Comparison of ENCODE assay signal across 8 cellular contexts in genomic region chr4:183658362-183659028, GRCh38. TPM values are rescaled to one million over a fixed set of nuclear protein-coding genes. Genes with fewer than 3 reads are reported as not detected.
DNase-seq lines count a peak whose midpoint lies in the region; ATAC-seq and TF ChIP-seq lines count a peak whose summit lies in the region.

No MANE protein-coding gene starts in this region.

- H3K27me3 Mint-ChIP-seq in CD8-positive, alpha-beta memory T cell, result no peaks in the 10 kb centered on the region
- no peaks in the 10 kb centered on the region for H3K27me3 Mint-ChIP-seq in activated T-helper 1 cell treated with anti-CD3 and anti-CD28 coated beads, Interleukin-12 subunit alpha, Interleukin-12 subunit beta, Interleukin-2, Interleukin-4 antibody, amounts not matched to agents 30 ng/mL and 10 ng/mL and 1 ng/mL, durations not matched to agents 14 hours and 24 hours and 36 hours (ENCODE audit: insufficient read depth)

- peaks cover 34 to 54% (median 52%) of the 10 kb centered on the region in 3 donors for H3K4me1 Mint-ChIP-seq in CD8-positive, alpha-beta memory T cell
- H3K4me1 Mint-ChIP-seq in activated T-helper 1 cell treated with anti-CD3 and anti-CD28 coated beads, Interleukin-12 subunit alpha, Interleukin-12 subunit beta, Interleukin-2, Interleukin-4 antibody, amounts not matched to agents 30 ng/mL and 10 ng/mL and 1 ng/mL, durations not matched to agents 14 hours and 24 hours and 36 hours (ENCODE audit: low read depth), result peaks cover 32% of the 10 kb centered on the region

- no peak for TF ChIP-seq EP300 in ovary (IDR thresholded peaks at IDR 0.05)

- peaks cover 30% of the 10 kb centered on the region for H3K4me1 ChIP-seq in CD8-positive, alpha-beta memory T cell (ENCODE audit: insufficient read depth, low read length)
- H3K4me1 ChIP-seq in ovary (ENCODE audit: insufficient read depth), result peaks cover 3% of the 10 kb centered on the region

- no peak for TF ChIP-seq POLR2A in ovary (IDR thresholded peaks at IDR 0.05)

- no peaks in the 10 kb centered on the region for H3K9me3 Mint-ChIP-seq in CD8-positive, alpha-beta memory T cell
- no peaks in the 10 kb centered on the region for H3K9me3 Mint-ChIP-seq in activated T-helper 1 cell treated with anti-CD3 and anti-CD28 coated beads, Interleukin-12 subunit alpha, Interleukin-12 subunit beta, Interleukin-2, Interleukin-4 antibody, amounts not matched to agents 30 ng/mL and 10 ng/mL and 1 ng/mL, durations not matched to agents 14 hours and 24 hours and 36 hours

- no peaks in the 10 kb centered on the region for H3K27me3 ChIP-seq in CD8-positive, alpha-beta memory T cell (ENCODE audit: insufficient read depth, low read length, poor library complexity, severe bottlenecking)
- no peaks in the 10 kb centered on the region for H3K27me3 ChIP-seq in ovary

- H3K36me3 ChIP-seq in CD8-positive, alpha-beta memory T cell (ENCODE audit: insufficient read depth, low read length), result peaks cover 4% of the 10 kb centered on the region
- H3K36me3 ChIP-seq in ovary, result no peaks in the 10 kb centered on the region

- TF ChIP-seq CTCF in ovary (IDR thresholded peaks at IDR 0.05), result no peak

- H3K9me3 ChIP-seq in CD8-positive, alpha-beta memory T cell (ENCODE audit: low read length), result no peaks in the 10 kb centered on the region
- H3K9me3 ChIP-seq in ovary, result no peaks in the 10 kb centered on the region

- ATAC-seq in GM19468 (IDR thresholded peaks at IDR 0.05; ENCODE audit: extremely low read depth, unreplicated experiment), result peak; percentile 5
- ATAC-seq in GM18520 (IDR thresholded peaks at IDR 0.05; ENCODE audit: unreplicated experiment), result no peak

- H3K27ac ChIP-seq in CD8-positive, alpha-beta memory T cell (ENCODE audit: low read depth, low read length), result peak overlapping the region; percentile 79
- H3K27ac ChIP-seq in ovary, result peak overlapping the region; percentile 73 to 90

- H3K4me3 Mint-ChIP-seq in CD8-positive, alpha-beta memory T cell, result peak overlapping the region; percentile 93 to 98 (median 96)
- H3K4me3 Mint-ChIP-seq in activated T-helper 1 cell treated with anti-CD3 and anti-CD28 coated beads, Interleukin-12 subunit alpha, Interleukin-12 subunit beta, Interleukin-2, Interleukin-4 antibody, amounts not matched to agents 30 ng/mL and 10 ng/mL and 1 ng/mL, durations not matched to agents 14 hours and 24 hours and 36 hours, result peak overlapping the region; percentile 100

- peaks cover 0 to 24% (median 6%) of the 10 kb centered on the region in 3 donors for H3K36me3 Mint-ChIP-seq in CD8-positive, alpha-beta memory T cell
- peaks cover 15% of the 10 kb centered on the region for H3K36me3 Mint-ChIP-seq in activated T-helper 1 cell treated with anti-CD3 and anti-CD28 coated beads, Interleukin-12 subunit alpha, Interleukin-12 subunit beta, Interleukin-2, Interleukin-4 antibody, amounts not matched to agents 30 ng/mL and 10 ng/mL and 1 ng/mL, durations not matched to agents 14 hours and 24 hours and 36 hours (ENCODE audit: low read depth)

- intact Hi-C loops in activated T-helper 1 cell treated with anti-CD3 and anti-CD28 coated beads, Interleukin-12 subunit alpha, Interleukin-12 subunit beta, Interleukin-2, Interleukin-4 antibody, amounts not matched to agents 30 ng/mL and 10 ng/mL and 1 ng/mL, durations not matched to agents 14 hours and 24 hours and 36 hours (cut with micrococcal nuclease), result loop anchor here (1.0 to 10.0 kb wide), 12 partner anchors 21 to 1168 kb away; partner anchors contain the start of genes CASP3, CDKN2AIP, CENPU and DCTD
- intact Hi-C loops in ovary (cut with DNase I), result loop anchor here in 2 of 4 donors (2.0 to 5.0 kb wide), 2 partner anchors 141 to 154 kb away; partner anchors contain the start of gene ING2 (in 1 of the 2)

- peak in 2 of 5 donors; percentile 4 to 6 for DNase-seq in CD8-positive, alpha-beta memory T cell
- DNase-seq in LoVo (ENCODE audit: low spot score) (peak; percentile 6), globus pallidus (ENCODE audit: low spot score) (peak; percentile 17), ovary (peak; percentile 35 to 64 (median 54)), NCI-H510A (lab: John Stamatoyannopoulos, UW) (no peak)
- peak; percentile 5 for DNase-seq in activated T-helper 1 cell treated with anti-CD3 and anti-CD28 coated beads, Interleukin-12 subunit alpha, Interleukin-12 subunit beta, Interleukin-2, Interleukin-4 antibody, amounts not matched to agents 30 ng/mL and 10 ng/mL and 1 ng/mL, durations not matched to agents 14 hours and 24 hours and 36 hours (ENCODE audit: low spot score)

- CTCF ChIA-PET in CD8-positive, alpha-beta memory T cell (lab: Charles Lee), result no interaction called here

- 0 to 1% (median 1%) methylated on average over 30 to 35 of the region's 39 CpGs for WGBS in ovary, 3 donors

- POLR2A ChIA-PET in CD8-positive, alpha-beta memory T cell (lab: Charles Lee), result no interaction called here

- H3K27ac Mint-ChIP-seq in CD8-positive, alpha-beta memory T cell, result peak overlapping the region; percentile 92 to 99 (median 97)
- H3K27ac Mint-ChIP-seq in activated T-helper 1 cell treated with anti-CD3 and anti-CD28 coated beads, Interleukin-12 subunit alpha, Interleukin-12 subunit beta, Interleukin-2, Interleukin-4 antibody, amounts not matched to agents 30 ng/mL and 10 ng/mL and 1 ng/mL, durations not matched to agents 14 hours and 24 hours and 36 hours, result peak overlapping the region; percentile 96

- peak overlapping the region; percentile 71 for H3K4me3 ChIP-seq in CD8-positive, alpha-beta memory T cell (ENCODE audit: low read length)
- peak overlapping the region; percentile 92 for H3K4me3 ChIP-seq in ovary

RNA-seq across cellular contexts. Expression of gene RWDD4, which starts 0.5 kb away (rescaled TPM):
- total RNA-seq in CD8-positive, alpha-beta memory T cell, result 10 to 100 TPM; 28.4 to 30.8 TPM
- polyA plus RNA-seq in CD8-positive, alpha-beta memory T cell, result 21.3 TPM
- total RNA-seq in activated T-helper 1 cell treated with anti-CD3 and anti-CD28 coated beads, Interleukin-12 subunit alpha, Interleukin-12 subunit beta, Interleukin-2, Interleukin-4 antibody, amounts not matched to agents 30 ng/mL and 10 ng/mL and 1 ng/mL, durations not matched to agents 14 hours and 24 hours and 36 hours, result 23.9 and 24.2 TPM in 2 replicates
- 10 to 100 TPM; 29.0 to 63.5 (median 37.8) TPM for total RNA-seq in ovary
- polyA plus RNA-seq in ovary, result 10 to 100 TPM; 30.5 to 40.3 TPM

RNA-seq across cellular contexts. Expression of gene TRAPPC11, which starts 0.6 kb away (rescaled TPM):
- total RNA-seq in CD8-positive, alpha-beta memory T cell, result 10 to 100 TPM; 23.3 to 29.3 TPM
- polyA plus RNA-seq in CD8-positive, alpha-beta memory T cell, result 21.9 TPM
- 23.0 and 33.7 TPM in 2 replicates for total RNA-seq in activated T-helper 1 cell treated with anti-CD3 and anti-CD28 coated beads, Interleukin-12 subunit alpha, Interleukin-12 subunit beta, Interleukin-2, Interleukin-4 antibody, amounts not matched to agents 30 ng/mL and 10 ng/mL and 1 ng/mL, durations not matched to agents 14 hours and 24 hours and 36 hours
- total RNA-seq in ovary, result 10 to 100 TPM; 29.7 to 52.7 (median 43.9) TPM
- 10 to 100 TPM; 21.2 to 32.3 TPM for polyA plus RNA-seq in ovary
